In genomic region chr5:39201160-39201794, GRCh38 we compare ENCODE assay signal across 12 cellular contexts. TPM values are rescaled to one million over a fixed set of nuclear protein-coding genes. Genes with fewer than 3 reads are reported as not detected.
A peak's percentile ranks its signal among the peaks of the same experiment; 100 is the strongest.
DNase-seq lines count a peak whose midpoint lies in the region; ATAC-seq and TF ChIP-seq lines count a peak whose summit lies in the region.
"Had no signal": no experiment of that assay in that cellular context is flagged by ENCODE, and none has a peak within 500 bp of the region (broad histone marks: within the 10 kb centered on the region; RNA-seq: fewer than 3 reads in every experiment).

No MANE protein-coding gene starts in this region.

- peaks cover 29% of the 10 kb centered on the region for H3K4me1 ChIP-seq in RWPE2 (ENCODE audit: insufficient read depth, poor library complexity, severe bottlenecking)
- no peaks in the 10 kb centered on the region for H3K4me1 ChIP-seq in ovary (ENCODE audit: insufficient read depth)

- TF ChIP-seq CTCF in RWPE2 (IDR thresholded peaks at IDR 0.05; ENCODE audit: poor library complexity, severe bottlenecking) = peak; percentile 21
- TF ChIP-seq CTCF in ovary (IDR thresholded peaks at IDR 0.05) = no peak

- no peaks in the 10 kb centered on the region for H3K27me3 ChIP-seq in RWPE2 (ENCODE audit: insufficient read depth, poor library complexity, severe bottlenecking)
- no peaks in the 10 kb centered on the region for H3K27me3 ChIP-seq in ovary

- peak overlapping the region; percentile 90 for H3K4me3 Mint-ChIP-seq in activated CD4-positive, alpha-beta T cell treated with anti-CD3 and anti-CD28 coated beads, Interleukin-2, amount 10 ng/mL, durations not matched to agents 24 days and 14 days
- H3K4me3 Mint-ChIP-seq in effector memory CD8-positive, alpha-beta T cell = peak overlapping the region; percentile 83 to 88

- peaks cover 48% of the 10 kb centered on the region for H3K4me1 Mint-ChIP-seq in activated CD4-positive, alpha-beta T cell treated with anti-CD3 and anti-CD28 coated beads, Interleukin-2, amount 10 ng/mL, durations not matched to agents 24 days and 14 days
- peaks cover 46 to 69% of the 10 kb centered on the region in 2 donors for H3K4me1 Mint-ChIP-seq in effector memory CD8-positive, alpha-beta T cell (ENCODE audit: low read depth in 2 of 2)

- 46 to 63% (median 50%) methylated on average over 1 of the region's 1 CpG for WGBS in ovary, 3 donors

- TF ChIP-seq POLR2A in ovary (IDR thresholded peaks at IDR 0.05) (no peak), GM18505 (IDR thresholded peaks at IDR 0.05; ENCODE audit: borderline replicate concordance, extremely low read depth, insufficient read depth, insufficient read length) (no peak)

- peak overlapping the region; percentile 90 for H3K27ac Mint-ChIP-seq in activated CD4-positive, alpha-beta T cell treated with anti-CD3 and anti-CD28 coated beads, Interleukin-2, amount 10 ng/mL, durations not matched to agents 24 days and 14 days
- H3K27ac Mint-ChIP-seq in effector memory CD8-positive, alpha-beta T cell = peak overlapping the region; percentile 87 to 95

- no peaks in the 10 kb centered on the region for H3K27me3 Mint-ChIP-seq in activated CD4-positive, alpha-beta T cell treated with anti-CD3 and anti-CD28 coated beads, Interleukin-2, amount 10 ng/mL, durations not matched to agents 24 days and 14 days
- H3K27me3 Mint-ChIP-seq in effector memory CD8-positive, alpha-beta T cell = no peaks in the 10 kb centered on the region

- H3K36me3 Mint-ChIP-seq in activated CD4-positive, alpha-beta T cell treated with anti-CD3 and anti-CD28 coated beads, Interleukin-2, amount 10 ng/mL, durations not matched to agents 24 days and 14 days (ENCODE audit: low read depth) = peaks cover 15% of the 10 kb centered on the region
- H3K36me3 Mint-ChIP-seq in effector memory CD8-positive, alpha-beta T cell (ENCODE audit: insufficient read depth) = peaks cover 17% of the 10 kb centered on the region

- intact Hi-C loops in activated CD4-positive, alpha-beta T cell treated with anti-CD3 and anti-CD28 coated beads, Interleukin-2, amount 10 ng/mL, durations not matched to agents 24 days and 14 days (cut with micrococcal nuclease) = loop anchor here (1.0 to 5.0 kb wide), 6 partner anchors 9 to 1481 kb away; no protein-coding TSS in a partner anchor
- intact Hi-C loops in ovary (cut with DNase I) = no loop called here

- H3K9me3 ChIP-seq in RWPE2 (ENCODE audit: severe bottlenecking) (no peaks in the 10 kb centered on the region), ovary (no peaks in the 10 kb centered on the region)

- H3K4me3 ChIP-seq in RWPE2 (ENCODE audit: severe bottlenecking) (no peak overlapping the region), ovary (no peak overlapping the region)

- no peak overlapping the region for H3K27ac ChIP-seq in RWPE2 (ENCODE audit: poor library complexity, severe bottlenecking)
- H3K27ac ChIP-seq in ovary = no peak overlapping the region

- TF ChIP-seq EP300 in ovary (IDR thresholded peaks at IDR 0.05) = no peak

- peak; percentile 72 for DNase-seq in activated CD4-positive, alpha-beta T cell treated with anti-CD3 and anti-CD28 coated beads, Interleukin-2, amount 10 ng/mL, durations not matched to agents 24 days and 14 days
- DNase-seq in activated CD4-positive, alpha-beta T cell treated with anti-CD3 and anti-CD28 coated beads, Interleukin-2, amount 50 U/mL, for 1 hour = no peak
- no peak for DNase-seq in RWPE2 (ENCODE audit: low spot score)
- DNase-seq in effector memory CD8-positive, alpha-beta T cell = no peak
- DNase-seq in stimulated activated naive CD8-positive, alpha-beta T cell treated with anti-CD3 and anti-CD28 coated beads, Interleukin-15, Interleukin-2, amounts not matched to agents 100 U/mL and 50 U/mL, for 24 hours = no peak
- no peak for DNase-seq in ovary
- DNase-seq in NCI-H524 treated with DMSO at 0.1 percent for 48 hours (lab: John Stamatoyannopoulos, UW) = no peak
- DNase-seq: NCI-H2227 treated with DMSO at 0.1 percent for 48 hours, SIG-M5 had no signal

- H3K9me3 Mint-ChIP-seq in activated CD4-positive, alpha-beta T cell treated with anti-CD3 and anti-CD28 coated beads, Interleukin-2, amount 10 ng/mL, durations not matched to agents 24 days and 14 days = no peaks in the 10 kb centered on the region
- H3K9me3 Mint-ChIP-seq in effector memory CD8-positive, alpha-beta T cell = no peaks in the 10 kb centered on the region

- no peaks in the 10 kb centered on the region for H3K36me3 ChIP-seq in RWPE2 (ENCODE audit: low read depth)
- no peaks in the 10 kb centered on the region for H3K36me3 ChIP-seq in ovary

- ATAC-seq in RWPE2 (ENCODE audit: low read depth) = no peak
- ATAC-seq in effector memory CD8-positive, alpha-beta T cell (replicated peaks) = peak; percentile 29
- peak; percentile 56 for ATAC-seq in stimulated activated naive CD8-positive, alpha-beta T cell treated with anti-CD3 and anti-CD28 coated beads, Interleukin-15, Interleukin-2, amounts not matched to agents 100 U/mL and 50 U/mL, for 24 hours
- ATAC-seq in GM18505 (IDR thresholded peaks at IDR 0.05; ENCODE audit: unreplicated experiment) = no peak
- ATAC-seq: esophagus mucosa had no signal

RNA-seq across cellular contexts. Expression of gene FYB1, which starts 18.1 kb away (rescaled TPM):
- total RNA-seq in activated CD4-positive, alpha-beta T cell treated with anti-CD3 and anti-CD28 coated beads, Interleukin-2, amount 10 ng/mL, durations not matched to agents 24 days and 14 days = 84.9 and 93.7 TPM in 2 replicates
- total RNA-seq in ovary = 1 to 10 TPM; 2.4 to 8.9 (median 3.6) TPM
- polyA plus RNA-seq in ovary = 10 to 100 TPM in 1 of 2 donors, 1 to 10 TPM in 1; 1.1 to 12.4 TPM
- total RNA-seq: Daoy had no signal

Comparison
In these comparisons a context has a peak if more than half of its experiments do, and no peak if none do; other contexts are left out.
1. ATAC-seq: peak in effector memory CD8-positive, alpha-beta T cell (single experiment) and stimulated activated naive CD8-positive, alpha-beta T cell treated with anti-CD3 and anti-CD28 coated beads, Interleukin-15, Interleukin-2, amounts not matched to agents 100 U/mL and 50 U/mL, for 24 hours (single experiment); none in RWPE2 (single experiment) and GM18505 (single experiment).